In genomic region chr22:29030618-29031235, GRCh38 we compare ENCODE assay signal across 8 cellular contexts. TPM values are rescaled to one million over a fixed set of nuclear protein-coding genes. Genes with fewer than 3 reads are reported as not detected.
A peak's percentile ranks its signal among the peaks of the same experiment; 100 is the strongest.
DNase-seq lines count a peak whose midpoint lies in the region; ATAC-seq, FAIRE-seq and TF ChIP-seq lines count a peak whose summit lies in the region.

No MANE protein-coding gene starts in this region.

- CTCF ChIA-PET in CD4-positive, alpha-beta T cell (lab: Charles Lee), result no interaction called here
- CTCF ChIA-PET in K562 (lab: Yijun Ruan, JAX; ENCODE audit: low intra/inter-chr PET ratio), result no interaction called here

- H3K4me3 ChIP-seq in LNCaP clone FGC (ENCODE audit: low read depth, low read length), result peak overlapping the region; percentile 27
- H3K4me3 ChIP-seq in K562, result peak overlapping the region; percentile 33

- H3K27ac Mint-ChIP-seq in CD4-positive, alpha-beta T cell, result no peak overlapping the region

- peaks cover 61% of the 10 kb centered on the region for H3K27me3 Mint-ChIP-seq in CD4-positive, alpha-beta T cell

- peaks cover 14% of the 10 kb centered on the region for H3K4me1 Mint-ChIP-seq in CD4-positive, alpha-beta T cell (ENCODE audit: low read depth)

- H3K36me3 Mint-ChIP-seq in CD4-positive, alpha-beta T cell (ENCODE audit: low read depth), result no peaks in the 10 kb centered on the region

- H3K9ac ChIP-seq in K562 (ENCODE audit: insufficient read depth in 1 of 2, low read depth in 2 of 2, low read length in 2 of 2), result peak overlapping the region; percentile 70 to 81

- no peak for TF ChIP-seq EP300 in K562 (IDR thresholded peaks at IDR 0.05; ENCODE audit: low read length)

- no peak for FAIRE-seq in K562 (lab: Jason Lieb, UNC)

- DNase-seq in CD4-positive, alpha-beta T cell, result no peak
- DNase-seq in LNCaP clone FGC (ENCODE audit: low read depth), result peak; percentile 63
- peak; percentile 65 to 69 (median 68) for DNase-seq in K562 (ENCODE audit: extremely low read depth in 1 of 4, low spot score in 3 of 4)
- peak; percentile 5 to 27 for DNase-seq in hippocampal formation (lab: John Stamatoyannopoulos, UW)
- DNase-seq in pulmonary artery endothelial cell (ENCODE audit: low read depth, low spot score), result peak; percentile 45
- no peak for DNase-seq in GM19238 (ENCODE audit: insufficient read length, low spot score)

- WGBS in K562 (ENCODE audit: insufficient coverage, low coverage, missing lambda C conversion rate), result 12% methylated on average over 10 of the region's 33 CpGs

- no peak overlapping the region for H3K27ac ChIP-seq in CD4-positive, alpha-beta T cell (ENCODE audit: low read depth, low read length)
- peak overlapping the region; percentile 89; the same call in 2 of the 3 replicates for H3K27ac ChIP-seq in K562 (ENCODE audit: extremely low read depth, low read depth, low read length)

- H3K4me1 ChIP-seq in K562 (replicated peaks in 1 of 2; ENCODE audit: control insufficient read depth in 2 of 2, insufficient read depth in 2 of 2, low read length in 2 of 2), result peaks cover 25 to 37% of the 10 kb centered on the region in 2 experiments

- no peaks in the 10 kb centered on the region for H3K36me3 ChIP-seq in K562 (ENCODE audit: control insufficient read depth, insufficient read depth, low read length)

- peak overlapping the region; percentile 72 for H3K4me2 ChIP-seq in K562 (ENCODE audit: insufficient read depth, low read length)

- no TSS peak for BruUV-seq in K562 (replicated peaks; lab: Mats Ljungman, UMichigan)

- in situ Hi-C loops in K562 (cut with MboI), result no loop called here

- intact Hi-C loops in CD4-positive, alpha-beta T cell (cut with DNase I, micrococcal nuclease), result no loop called here
- intact Hi-C loops in K562 (cut with micrococcal nuclease), result no loop called here

- no peak for TF ChIP-seq RAD21 in K562 (CRISPR knock-in tag; conservative IDR thresholded peaks at IDR 0.05 in 1 of 2, IDR thresholded peaks at IDR 0.05 in 1 of 2)

- peaks cover 32% of the 10 kb centered on the region for H3K27me3 ChIP-seq in CD4-positive, alpha-beta T cell (ENCODE audit: control insufficient read depth, insufficient read depth, low read length)
- no peaks in the 10 kb centered on the region for H3K27me3 ChIP-seq in K562 (ENCODE audit: control insufficient read depth in 2 of 2, insufficient read depth in 2 of 2, low read length in 2 of 2)

- no peaks in the 10 kb centered on the region; the same call in 1 of the 3 replicates for H3K79me2 ChIP-seq in K562 (ENCODE audit: control insufficient read depth, insufficient read depth, low read length)

- TF ChIP-seq POLR2A in K562 (conservative IDR thresholded peaks at IDR 0.05), result no peak

- no peaks in the 10 kb centered on the region for H3K9me3 Mint-ChIP-seq in CD4-positive, alpha-beta T cell

- ATAC-seq in CD4-positive, alpha-beta T cell (ENCODE audit: poor library complexity), result no peak
- ATAC-seq in K562 (peak; percentile 79), GM18867 (IDR thresholded peaks at IDR 0.05; ENCODE audit: unreplicated experiment) (no peak), HG03159 (IDR thresholded peaks at IDR 0.05; ENCODE audit: unreplicated experiment) (no peak)

- H4K20me1 ChIP-seq in K562 (replicated peaks; ENCODE audit: control insufficient read depth, insufficient read depth, low read length), result no peaks in the 10 kb centered on the region

- POLR2A ChIA-PET in CD4-positive, alpha-beta T cell (lab: Charles Lee), result no interaction called here
- POLR2A ChIA-PET in K562 (lab: Yijun Ruan, JAX), result interaction anchor here (0.7 to 1.1 kb wide), 3 partner anchors 13 to 122 kb away, joined by 3 read pairs; no protein-coding TSS in a partner anchor

- H3K4me3 Mint-ChIP-seq in CD4-positive, alpha-beta T cell, result peak overlapping the region; percentile 48

- H2AFZ ChIP-seq in K562 (ENCODE audit: low read depth, low read length), result peak overlapping the region; percentile 76

- no peaks in the 10 kb centered on the region for H3K9me3 ChIP-seq in CD4-positive, alpha-beta T cell (ENCODE audit: control insufficient read depth, low read length)
- H3K9me3 ChIP-seq in K562 (replicated peaks; ENCODE audit: control insufficient read depth, insufficient read depth, low read depth, low read length), result no peaks in the 10 kb centered on the region

- no peaks in the 10 kb centered on the region for H3K9me1 ChIP-seq in K562 (ENCODE audit: control insufficient read depth, insufficient read depth, low read length)

- TF ChIP-seq CTCF in CD4-positive, alpha-beta T cell (IDR thresholded peaks at IDR 0.05), result no peak
- no peak for TF ChIP-seq CTCF in LNCaP clone FGC (IDR thresholded peaks at IDR 0.05; ENCODE audit: control insufficient read depth, extremely low read depth, insufficient read depth)
- no peak for TF ChIP-seq CTCF in K562 (IDR thresholded peaks at IDR 0.05 in 2 of 3, conservative IDR thresholded peaks at IDR 0.05 in 1 of 3; ENCODE audit: insufficient read depth in 2 of 3, low read depth in 1 of 3, low read length in 3 of 3)

TF ChIP-seq in K562, 482 proteins besides CTCF, POLR2A, EP300 and RAD21 (continues in another document):
- TF ChIP-seq ESRRA (IDR thresholded peaks at IDR 0.05; ENCODE audit: borderline replicate concordance, low read depth) (no peak), CREM (IDR thresholded peaks at IDR 0.05; ENCODE audit: low read depth) (no peak)

RNA-seq across cellular contexts. Expression of gene C22orf31, which starts 30.9 kb away (rescaled TPM):
- total RNA-seq in CD4-positive, alpha-beta T cell, result not detected
- total RNA-seq in K562 (2011; cell fraction: chromatin; rRNA removed; ENCODE audit: low replicate concordance), result not detected in 2 replicates
- not detected in 2 replicates for total RNA-seq in K562 (2011; cell fraction: nucleolus; rRNA removed)
- not detected in 2 replicates for total RNA-seq in K562 (2011; cell fraction: nucleoplasm; rRNA removed)
- total RNA-seq in K562 (2014; rRNA removed) (not detected in 2 replicates), K562 (2014; rRNA removed; fragmentation: Illumina TruSeq; extraction: Trizol) (not detected in 2 replicates), K562 (2015; rRNA removed; fragmentation: Illumina TruSeq; extraction: Trizol) (not detected in 2 replicates), K562 (2021) (not detected in 2 replicates), pulmonary artery endothelial cell (not detected in 2 replicates)
- polyA plus RNA-seq in K562 (2011; rRNA removed) (not detected in 2 replicates), K562 (2014; fragmentation: Illumina TruSeq; extraction: Trizol) (not detected in 2 replicates), K562 (2014; fragmentation: Nextera tagmentation; extraction: Ambion mirVana) (not detected), K562 (2014; rRNA removed) (not detected in 2 replicates)
- not detected in 2 replicates for polyA plus RNA-seq in K562 (2011; cell fraction: cytosol; rRNA removed)
- polyA plus RNA-seq in K562 (2011; cell fraction: nucleus; rRNA removed), result not detected in 2 replicates
- polyA plus RNA-seq in K562 (2012), result not detected in 2 replicates
- polyA minus RNA-seq in K562 (2011; rRNA and poly(A)+ RNA removed), result not detected in 2 replicates
- not detected in 2 replicates for polyA minus RNA-seq in K562 (2011; cell fraction: cytosol; rRNA and poly(A)+ RNA removed)
- not detected in 2 replicates for polyA minus RNA-seq in K562 (2011; cell fraction: nucleus; rRNA and poly(A)+ RNA removed)

RNA-seq across cellular contexts. Expression of gene KREMEN1, which starts 42.1 kb away (rescaled TPM):
- not detected for total RNA-seq in CD4-positive, alpha-beta T cell
- 3.6 and 5.0 TPM in 2 replicates for total RNA-seq in K562 (2011; cell fraction: chromatin; rRNA removed; ENCODE audit: low replicate concordance)
- total RNA-seq in K562 (2011; cell fraction: nucleolus; rRNA removed), result 4.2 and 4.5 TPM in 2 replicates
- 5.6 and 6.4 TPM in 2 replicates for total RNA-seq in K562 (2011; cell fraction: nucleoplasm; rRNA removed)
- 3.8 and 5.1 TPM in 2 replicates for total RNA-seq in K562 (2014; rRNA removed)
- total RNA-seq in K562 (2014; rRNA removed; fragmentation: Illumina TruSeq; extraction: Trizol), result 3.8 and 4.3 TPM in 2 replicates
- 5.0 and 6.1 TPM in 2 replicates for total RNA-seq in K562 (2015; rRNA removed; fragmentation: Illumina TruSeq; extraction: Trizol)
- 8.8 and 11.5 TPM in 2 replicates for total RNA-seq in K562 (2021)
- 2.2 and 3.2 TPM in 2 replicates for polyA plus RNA-seq in K562 (2011; rRNA removed)
- 3.2 and 6.4 TPM in 2 replicates for polyA plus RNA-seq in K562 (2011; cell fraction: cytosol; rRNA removed)
- 1.1 and 3.0 TPM in 2 replicates for polyA plus RNA-seq in K562 (2011; cell fraction: nucleus; rRNA removed)
- polyA plus RNA-seq in K562 (2012), result 6.8 and 12.0 TPM in 2 replicates
- 8.9 and 10.1 TPM in 2 replicates for polyA plus RNA-seq in K562 (2014; fragmentation: Illumina TruSeq; extraction: Trizol)
- 1 to 10 TPM in 1 of 2 experiments, under 1 TPM in 1; 0.69 to 1.3 TPM for polyA plus RNA-seq in K562 (2014; fragmentation: Nextera tagmentation; extraction: Ambion mirVana)
- polyA plus RNA-seq in K562 (2014; rRNA removed), result 4.5 and 4.9 TPM in 2 replicates
- 1.3 and 2.4 TPM in 2 replicates for polyA minus RNA-seq in K562 (2011; rRNA and poly(A)+ RNA removed)
- 2.7 and 4.5 TPM in 2 replicates for polyA minus RNA-seq in K562 (2011; cell fraction: cytosol; rRNA and poly(A)+ RNA removed)
- 0.33 and 0.54 TPM in 2 replicates for polyA minus RNA-seq in K562 (2011; cell fraction: nucleus; rRNA and poly(A)+ RNA removed)
- total RNA-seq in pulmonary artery endothelial cell, result 0.53 and 0.60 TPM in 2 replicates

Comparison
In these comparisons a context has a peak if more than half of its experiments do, and no peak if none do; other contexts are left out.
1. DNase-seq: peak in LNCaP clone FGC (single experiment), K562 (4 of 4), hippocampal formation (2 of 2) and pulmonary artery endothelial cell (single experiment); none in CD4-positive, alpha-beta T cell (0 of 10) and GM19238 (single experiment).